1 cellular context compared by ENCODE assay signal in genomic region chr12:49750994-49751393, GRCh38.
TF ChIP-seq lines count a peak whose summit lies in the region.

No MANE protein-coding gene starts in this region.

TF ChIP-seq in HepG2, 621 proteins besides CTCF, POLR2A, EP300 and RAD21:
- no peak for TF ChIP-seq YEATS4 (CRISPR knock-in tag; IDR thresholded peaks at IDR 0.05; ENCODE audit: borderline replicate concordance)
- no peak for TF ChIP-seq SOX6 (IDR thresholded peaks at IDR 0.05)
- TF ChIP-seq SOX6 (CRISPR knock-in tag; IDR thresholded peaks at IDR 0.05), result no peak
- no peak for TF ChIP-seq FIP1L1 (IDR thresholded peaks at IDR 0.05; ENCODE audit: borderline replicate concordance, insufficient read depth, low read depth, low read length)
- TF ChIP-seq SMAD9 (CRISPR knock-in tag; IDR thresholded peaks at IDR 0.05), result no peak
- TF ChIP-seq HIC2 (CRISPR knock-in tag; IDR thresholded peaks at IDR 0.05; ENCODE audit: low read depth), result no peak
- no peak for TF ChIP-seq CENPBD1 (CRISPR knock-in tag; IDR thresholded peaks at IDR 0.05; ENCODE audit: borderline replicate concordance, low read depth)
- TF ChIP-seq NFYB (CRISPR knock-in tag; IDR thresholded peaks at IDR 0.05), result no peak
- no peak for TF ChIP-seq NAIF1 (CRISPR knock-in tag; IDR thresholded peaks at IDR 0.05; ENCODE audit: borderline replicate concordance)
- no peak for TF ChIP-seq TOPORS (CRISPR knock-in tag; IDR thresholded peaks at IDR 0.05)
- TF ChIP-seq HOMEZ (CRISPR knock-in tag; IDR thresholded peaks at IDR 0.05; ENCODE audit: low read depth), result no peak
- no peak for TF ChIP-seq RORA (CRISPR knock-in tag; IDR thresholded peaks at IDR 0.05)
- TF ChIP-seq BORCS8-MEF2B (CRISPR knock-in tag; IDR thresholded peaks at IDR 0.05), result no peak
- no peak for TF ChIP-seq PTBP1 (IDR thresholded peaks at IDR 0.05; ENCODE audit: low read depth, low read length, poor library complexity, severe bottlenecking)
- no peak for TF ChIP-seq IKZF4 (CRISPR knock-in tag; IDR thresholded peaks at IDR 0.05; ENCODE audit: borderline replicate concordance, low read depth, not compliant biosample characterization)
- no peak for TF ChIP-seq CHD2 (IDR thresholded peaks at IDR 0.05; ENCODE audit: low read depth, low read length)
